Comparison of ENCODE assay signal across 9 cellular contexts in the genomic region with DNA sequence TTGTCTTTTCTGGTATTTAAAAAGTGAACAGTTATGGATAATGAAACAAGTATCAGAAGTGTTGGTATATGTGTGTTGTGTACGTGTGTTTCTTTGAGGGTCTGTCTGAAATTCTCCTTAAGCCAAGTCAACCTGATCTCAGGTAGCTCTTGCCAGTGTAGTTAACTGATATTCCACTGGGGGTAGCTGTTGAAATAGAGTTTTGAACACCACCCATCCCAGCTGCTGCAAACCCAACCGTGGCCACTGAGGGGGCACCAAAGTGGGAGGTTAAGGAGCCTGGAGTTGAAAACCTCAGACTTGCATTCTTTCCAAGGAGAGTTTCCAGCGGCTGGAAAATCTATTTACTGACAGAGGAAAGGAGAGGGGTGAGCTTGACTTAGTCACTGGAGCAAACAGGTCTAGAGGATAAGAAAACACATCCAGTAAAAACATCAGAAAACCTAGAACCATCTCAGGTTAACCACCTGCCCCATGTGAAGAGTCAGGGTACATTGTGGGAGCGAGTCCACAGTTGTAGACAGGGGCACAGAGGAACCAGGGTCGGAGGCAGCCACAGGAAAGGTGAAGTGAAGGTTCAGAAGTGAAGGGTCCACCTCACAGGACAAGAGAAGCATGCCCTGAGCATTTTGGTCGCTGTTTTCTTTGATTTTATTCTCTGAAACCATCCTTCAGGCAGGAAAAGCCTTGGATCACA. TPM values are rescaled to one million over a fixed set of nuclear protein-coding genes. Genes with fewer than 3 reads are reported as not detected.
DNase-seq lines count a peak whose midpoint lies in the region; ATAC-seq, FAIRE-seq and TF ChIP-seq lines count a peak whose summit lies in the region.
"Had no signal": no experiment of that assay in that cellular context is flagged by ENCODE, and none has a peak within 500 bp of the region (broad histone marks: within the 10 kb centered on the region; RNA-seq: fewer than 3 reads in every experiment).

No MANE protein-coding gene starts in this region.

- H3K27me3 ChIP-seq in IMR-90 (ENCODE audit: control insufficient read depth, insufficient read depth, low read length): peaks cover 4% of the 10 kb centered on the region; the same call in 1 of the 2 replicates

- BruUV-seq in IMR-90 (replicated peaks; lab: Mats Ljungman, UMichigan): no TSS peak

- H3K27ac ChIP-seq in IMR-90 (ENCODE audit: insufficient read depth, low read length): no peak overlapping the region
- H3K27ac ChIP-seq: epithelial cell of prostate had no signal

- H2BK120ac ChIP-seq in IMR-90 (ENCODE audit: low read depth, low read length): no peak overlapping the region

- no peak overlapping the region for H2BK20ac ChIP-seq in IMR-90 (ENCODE audit: low read depth, low read length)

- H2BK15ac ChIP-seq in IMR-90 (ENCODE audit: low read depth, low read length): no peak overlapping the region

- H4K5ac ChIP-seq in IMR-90 (ENCODE audit: low read depth, low read length): no peak overlapping the region

- no peak overlapping the region for H3K14ac ChIP-seq in IMR-90 (replicated peaks; ENCODE audit: low read depth, low read length)

- H4K91ac ChIP-seq in IMR-90 (ENCODE audit: insufficient read depth, low read depth, low read length): no peak overlapping the region

- CTCF ChIA-PET in IMR-90 (lab: Yijun Ruan, JAX): interaction anchor here (0.6 kb wide), 2 partner anchors 66 to 93 kb away, joined by 3 to 5 read pairs; no protein-coding TSS in a partner anchor

- in situ Hi-C loops in IMR-90 (cut with MboI; ENCODE audit: low sequenced_read_pairs): no loop called here

- H4K8ac ChIP-seq in IMR-90 (ENCODE audit: low read depth in 2 of 2, low read length in 2 of 2): no peak overlapping the region

- no peak overlapping the region for H3K4me3 Mint-ChIP-seq in naive B cell

- H3K36me3 Mint-ChIP-seq in naive B cell: no peaks in the 10 kb centered on the region

- no peaks in the 10 kb centered on the region for H3K79me1 ChIP-seq in IMR-90 (ENCODE audit: low read depth in 1 of 2, low read length in 2 of 2)

- peaks cover 0 to 2% (median 0%) of the 10 kb centered on the region in 3 donors for H3K4me1 Mint-ChIP-seq in naive B cell

- intact Hi-C loops in IMR-90 (cut with micrococcal nuclease): no loop called here

- no peak overlapping the region for H2AFZ ChIP-seq in IMR-90 (replicated peaks; ENCODE audit: low read length, poor library complexity)

- H2AK5ac ChIP-seq in IMR-90 (ENCODE audit: low read depth, low read length): no peak overlapping the region

- peak; percentile 46 for TF ChIP-seq CTCF in IMR-90 (conservative IDR thresholded peaks at IDR 0.05; ENCODE audit: low read depth, low read length)
- TF ChIP-seq CTCF in cardiac fibroblast (IDR thresholded peaks at IDR 0.05; ENCODE audit: low read depth, low read length): peak; percentile 51

- no CpG with 5 or more reads among the region's 6 CpGs for WGBS in IMR-90 (ENCODE audit: extremely low coverage in 2 of 2, insufficient read length in 1 of 2), 2 experiments

- H3K9me3 Mint-ChIP-seq in naive B cell: no peaks in the 10 kb centered on the region

- H3K9me1 ChIP-seq in IMR-90 (ENCODE audit: insufficient read depth, low read length): no peaks in the 10 kb centered on the region

- H3K4me3 ChIP-seq in IMR-90 (ENCODE audit: insufficient read depth, low read depth, low read length) (no peak overlapping the region), cardiac fibroblast (replicated peaks in 1 of 2; ENCODE audit: low read depth in 2 of 2, low read length in 2 of 2) (no peak overlapping the region)

- H3K18ac ChIP-seq in IMR-90 (ENCODE audit: low read depth, low read length): no peak overlapping the region

- peaks cover 23 to 32% (median 31%) of the 10 kb centered on the region in 3 donors for H3K27me3 Mint-ChIP-seq in naive B cell

- no peaks in the 10 kb centered on the region; the same call in 1 of the 2 replicates for H3K9me3 ChIP-seq in IMR-90 (ENCODE audit: control insufficient read depth, insufficient read depth, low read length)

- TF ChIP-seq POLR2A in IMR-90 (IDR thresholded peaks at IDR 0.05; ENCODE audit: low read depth, low read length): no peak

- no peak overlapping the region for H2AK9ac ChIP-seq in IMR-90 (replicated peaks; ENCODE audit: low read depth, low read length, poor library complexity)

- TF ChIP-seq RAD21 in IMR-90 (IDR thresholded peaks at IDR 0.05; ENCODE audit: low read length): peak; percentile 31; the same call in 1 of the 2 replicates

- peak; percentile 93 for ATAC-seq in GM21723 (IDR thresholded peaks at IDR 0.05; ENCODE audit: unreplicated experiment)
- ATAC-seq in IMR-90 (ENCODE audit: low read depth): peak; percentile 68
- peak; percentile 71 to 77 for ATAC-seq in naive B cell (ENCODE audit: low read depth in 2 of 2)

- peak overlapping the region in 1 of 6 donors; percentile 44 for H3K27ac Mint-ChIP-seq in naive B cell

- H2BK5ac ChIP-seq in IMR-90 (ENCODE audit: low read depth, low read length, poor library complexity, severe bottlenecking): no peak overlapping the region

- H3K36me3 ChIP-seq in IMR-90 (ENCODE audit: control insufficient read depth, insufficient read depth, low read length): no peaks in the 10 kb centered on the region

- H3K4ac ChIP-seq in IMR-90 (ENCODE audit: low read depth, low read length): no peak overlapping the region

- no peaks in the 10 kb centered on the region for H3K4me1 ChIP-seq in IMR-90 (ENCODE audit: control insufficient read depth, insufficient read depth, low read length)

- H3K56ac ChIP-seq in IMR-90 (ENCODE audit: extremely low read depth, insufficient read depth, low read length): no peak overlapping the region

- no peak overlapping the region for H3K23ac ChIP-seq in IMR-90 (ENCODE audit: low read depth, low read length)

- H4K20me1 ChIP-seq in IMR-90 (ENCODE audit: insufficient read depth, low read length): no peaks in the 10 kb centered on the region

- peak; percentile 17 for DNase-seq in SKM-1 treated with dmso at 0.1 percent for 144 hours (lab: John Stamatoyannopoulos, UW; ENCODE audit: unreplicated experiment)
- no peak for DNase-seq in SKM-1 (lab: John Stamatoyannopoulos, UW; ENCODE audit: unreplicated experiment)
- peak; percentile 28 for DNase-seq in IMR-90
- DNase-seq in RCC 7860 (ENCODE audit: low spot score): peak; percentile 23
- DNase-seq in cardiac fibroblast (ENCODE audit: low read depth in 2 of 2): peak; percentile 32 to 57
- DNase-seq in naive B cell: no peak
- DNase-seq in T-helper 9 cell: no peak

- H3K9ac ChIP-seq in IMR-90 (ENCODE audit: low read depth, low read length): no peak overlapping the region

- H3K4me2 ChIP-seq in IMR-90 (ENCODE audit: low read depth, low read length): no peak overlapping the region

- POLR2A ChIA-PET in IMR-90 (lab: Charles Lee; ENCODE audit: unreplicated experiment): interaction anchor here (0.6 kb wide), 1 partner anchor 172 kb away, joined by 4 read pairs; no protein-coding TSS in a partner anchor

- dilution Hi-C loops in IMR-90 (cut with HindIII; ENCODE audit: low sequenced_read_pairs, unreplicated experiment): no loop called here

- FAIRE-seq in RCC 7860 (lab: Jason Lieb, UNC): peak; percentile 26

TF ChIP-seq in IMR-90, 13 proteins besides CTCF, POLR2A, EP300 and RAD21:
- TF ChIP-seq, protein P1, sequence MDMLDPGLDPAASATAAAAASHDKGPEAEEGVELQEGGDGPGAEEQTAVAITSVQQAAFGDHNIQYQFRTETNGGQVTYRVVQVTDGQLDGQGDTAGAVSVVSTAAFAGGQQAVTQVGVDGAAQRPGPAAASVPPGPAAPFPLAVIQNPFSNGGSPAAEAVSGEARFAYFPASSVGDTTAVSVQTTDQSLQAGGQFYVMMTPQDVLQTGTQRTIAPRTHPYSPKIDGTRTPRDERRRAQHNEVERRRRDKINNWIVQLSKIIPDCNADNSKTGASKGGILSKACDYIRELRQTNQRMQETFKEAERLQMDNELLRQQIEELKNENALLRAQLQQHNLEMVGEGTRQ (IDR thresholded peaks at IDR 0.05; ENCODE audit: low read depth, low read length): no peak
- TF ChIP-seq MAZ (IDR thresholded peaks at IDR 0.05; ENCODE audit: borderline replicate concordance, low read depth, low read length) (no peak), NFE2L2 (IDR thresholded peaks at IDR 0.05; ENCODE audit: low read depth, low read length) (no peak), FOS (IDR thresholded peaks at IDR 0.05; ENCODE audit: low read depth, low read length) (no peak), CHD1 (IDR thresholded peaks at IDR 0.05; ENCODE audit: low read depth, low read length) (no peak), CEBPB (IDR thresholded peaks at IDR 0.05; ENCODE audit: low read depth, low read length) (no peak), MAFK (IDR thresholded peaks at IDR 0.05; ENCODE audit: low read depth, low read length) (no peak), RFX5 (IDR thresholded peaks at IDR 0.05; ENCODE audit: low read depth, low read length) (no peak), MXI1 (IDR thresholded peaks at IDR 0.05; ENCODE audit: borderline replicate concordance, low read depth, low read length) (no peak), RCOR1 (IDR thresholded peaks at IDR 0.05; ENCODE audit: insufficient replicate concordance, low read length) (no peak)
- TF ChIP-seq, protein P2, sequence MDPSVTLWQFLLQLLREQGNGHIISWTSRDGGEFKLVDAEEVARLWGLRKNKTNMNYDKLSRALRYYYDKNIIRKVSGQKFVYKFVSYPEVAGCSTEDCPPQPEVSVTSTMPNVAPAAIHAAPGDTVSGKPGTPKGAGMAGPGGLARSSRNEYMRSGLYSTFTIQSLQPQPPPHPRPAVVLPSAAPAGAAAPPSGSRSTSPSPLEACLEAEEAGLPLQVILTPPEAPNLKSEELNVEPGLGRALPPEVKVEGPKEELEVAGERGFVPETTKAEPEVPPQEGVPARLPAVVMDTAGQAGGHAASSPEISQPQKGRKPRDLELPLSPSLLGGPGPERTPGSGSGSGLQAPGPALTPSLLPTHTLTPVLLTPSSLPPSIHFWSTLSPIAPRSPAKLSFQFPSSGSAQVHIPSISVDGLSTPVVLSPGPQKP (IDR thresholded peaks at IDR 0.05; ENCODE audit: borderline replicate concordance, low read depth, low read length): no peak

RNA-seq across cellular contexts. Expression of a gene that starts 8.8 kb away (rescaled TPM):
- total RNA-seq in IMR-90 (2012; rRNA removed): 31.0 and 49.7 TPM in 2 replicates
- polyA plus RNA-seq in IMR-90 (2012; rRNA removed): 6.5 and 8.8 TPM in 2 replicates
- 10.3 and 10.6 TPM in 2 replicates for polyA plus RNA-seq in IMR-90 (2012; cell fraction: cytosol; rRNA removed)
- polyA plus RNA-seq in IMR-90 (2012; cell fraction: nucleus; rRNA removed; ENCODE audit: low replicate concordance): 11.8 and 14.0 TPM in 2 replicates
- 10 to 100 TPM; 44.6 to 68.5 (median 52.7) TPM for polyA plus RNA-seq in naive B cell (ENCODE audit: low read depth in 6 of 6)

Comparison
In these comparisons a context has a peak if more than half of its experiments do, and no peak if none do; other contexts are left out.
1. DNase-seq: peak in SKM-1 treated with dmso at 0.1 percent for 144 hours (single experiment), IMR-90 (single experiment), RCC 7860 (single experiment) and cardiac fibroblast (2 of 2); none in SKM-1 (single experiment), naive B cell (single experiment) and T-helper 9 cell (single experiment).
2. Peak in every context shown above with its lines, with median percentiles within 50 percentile points of each other: ATAC-seq.